ENCODE assay signal across 1 cellular context in genomic region chr17:81323411-81323868, GRCh38.
TF ChIP-seq lines count a peak whose summit lies in the region.

No MANE protein-coding gene starts in this region.

TF ChIP-seq in SK-N-SH, 30 proteins besides CTCF, POLR2A, EP300 and RAD21 (continued from another document):
- TF ChIP-seq USF2 (IDR thresholded peaks at IDR 0.05; ENCODE audit: borderline replicate concordance, low read depth, low read length): 0 out of 2 replicates have a peak, but pooled peaks have one; percentile 31
- TF ChIP-seq TEAD4 (IDR thresholded peaks at IDR 0.05; ENCODE audit: borderline replicate concordance, insufficient read depth): no peak
- no peak for TF ChIP-seq TAF1 (IDR thresholded peaks at IDR 0.05; ENCODE audit: borderline replicate concordance, low read depth, low read length)
- peak; percentile 49; the same call in 1 of the 2 replicates for TF ChIP-seq FOXJ3 (CRISPR knock-in tag; IDR thresholded peaks at IDR 0.05)
- TF ChIP-seq CHD2 (IDR thresholded peaks at IDR 0.05; ENCODE audit: low read length, partially characterized antibody): peak; percentile 75
- peak; percentile 20; the same call in 1 of the 2 replicates for TF ChIP-seq GATA2 (CRISPR knock-in tag; IDR thresholded peaks at IDR 0.05)
- peak; percentile 85; the same call in 1 of the 2 replicates for TF ChIP-seq MXI1 (IDR thresholded peaks at IDR 0.05; ENCODE audit: low read depth, low read length)
- TF ChIP-seq FOSL2 (IDR thresholded peaks at IDR 0.05; ENCODE audit: borderline replicate concordance, low read depth): no peak
- TF ChIP-seq, protein P1, sequence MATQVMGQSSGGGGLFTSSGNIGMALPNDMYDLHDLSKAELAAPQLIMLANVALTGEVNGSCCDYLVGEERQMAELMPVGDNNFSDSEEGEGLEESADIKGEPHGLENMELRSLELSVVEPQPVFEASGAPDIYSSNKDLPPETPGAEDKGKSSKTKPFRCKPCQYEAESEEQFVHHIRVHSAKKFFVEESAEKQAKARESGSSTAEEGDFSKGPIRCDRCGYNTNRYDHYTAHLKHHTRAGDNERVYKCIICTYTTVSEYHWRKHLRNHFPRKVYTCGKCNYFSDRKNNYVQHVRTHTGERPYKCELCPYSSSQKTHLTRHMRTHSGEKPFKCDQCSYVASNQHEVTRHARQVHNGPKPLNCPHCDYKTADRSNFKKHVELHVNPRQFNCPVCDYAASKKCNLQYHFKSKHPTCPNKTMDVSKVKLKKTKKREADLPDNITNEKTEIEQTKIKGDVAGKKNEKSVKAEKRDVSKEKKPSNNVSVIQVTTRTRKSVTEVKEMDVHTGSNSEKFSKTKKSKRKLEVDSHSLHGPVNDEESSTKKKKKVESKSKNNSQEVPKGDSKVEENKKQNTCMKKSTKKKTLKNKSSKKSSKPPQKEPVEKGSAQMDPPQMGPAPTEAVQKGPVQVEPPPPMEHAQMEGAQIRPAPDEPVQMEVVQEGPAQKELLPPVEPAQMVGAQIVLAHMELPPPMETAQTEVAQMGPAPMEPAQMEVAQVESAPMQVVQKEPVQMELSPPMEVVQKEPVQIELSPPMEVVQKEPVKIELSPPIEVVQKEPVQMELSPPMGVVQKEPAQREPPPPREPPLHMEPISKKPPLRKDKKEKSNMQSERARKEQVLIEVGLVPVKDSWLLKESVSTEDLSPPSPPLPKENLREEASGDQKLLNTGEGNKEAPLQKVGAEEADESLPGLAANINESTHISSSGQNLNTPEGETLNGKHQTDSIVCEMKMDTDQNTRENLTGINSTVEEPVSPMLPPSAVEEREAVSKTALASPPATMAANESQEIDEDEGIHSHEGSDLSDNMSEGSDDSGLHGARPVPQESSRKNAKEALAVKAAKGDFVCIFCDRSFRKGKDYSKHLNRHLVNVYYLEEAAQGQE (IDR thresholded peaks at IDR 0.05; ENCODE audit: low read depth, low read length): no peak
- peak; percentile 68; the same call in 1 of the 2 replicates for TF ChIP-seq RCOR1 (IDR thresholded peaks at IDR 0.05; ENCODE audit: low read length)
- no peak for TF ChIP-seq EZH2phosphoT487 (IDR thresholded peaks at IDR 0.05; ENCODE audit: borderline replicate concordance, low read depth)
- TF ChIP-seq GABPA (IDR thresholded peaks at IDR 0.05; ENCODE audit: low read depth): no peak
- TF ChIP-seq, protein P2, sequence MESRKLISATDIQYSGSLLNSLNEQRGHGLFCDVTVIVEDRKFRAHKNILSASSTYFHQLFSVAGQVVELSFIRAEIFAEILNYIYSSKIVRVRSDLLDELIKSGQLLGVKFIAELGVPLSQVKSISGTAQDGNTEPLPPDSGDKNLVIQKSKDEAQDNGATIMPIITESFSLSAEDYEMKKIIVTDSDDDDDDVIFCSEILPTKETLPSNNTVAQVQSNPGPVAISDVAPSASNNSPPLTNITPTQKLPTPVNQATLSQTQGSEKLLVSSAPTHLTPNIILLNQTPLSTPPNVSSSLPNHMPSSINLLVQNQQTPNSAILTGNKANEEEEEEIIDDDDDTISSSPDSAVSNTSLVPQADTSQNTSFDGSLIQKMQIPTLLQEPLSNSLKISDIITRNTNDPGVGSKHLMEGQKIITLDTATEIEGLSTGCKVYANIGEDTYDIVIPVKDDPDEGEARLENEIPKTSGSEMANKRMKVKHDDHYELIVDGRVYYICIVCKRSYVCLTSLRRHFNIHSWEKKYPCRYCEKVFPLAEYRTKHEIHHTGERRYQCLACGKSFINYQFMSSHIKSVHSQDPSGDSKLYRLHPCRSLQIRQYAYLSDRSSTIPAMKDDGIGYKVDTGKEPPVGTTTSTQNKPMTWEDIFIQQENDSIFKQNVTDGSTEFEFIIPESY (IDR thresholded peaks at IDR 0.05; ENCODE audit: borderline replicate concordance, low read depth): no peak
- TF ChIP-seq, protein P3, sequence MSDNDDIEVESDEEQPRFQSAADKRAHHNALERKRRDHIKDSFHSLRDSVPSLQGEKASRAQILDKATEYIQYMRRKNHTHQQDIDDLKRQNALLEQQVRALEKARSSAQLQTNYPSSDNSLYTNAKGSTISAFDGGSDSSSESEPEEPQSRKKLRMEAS (IDR thresholded peaks at IDR 0.05; ENCODE audit: low read depth): no peak
